ENCODE assay signal across 13 cellular contexts in genomic region chr11:16356057-16356750, GRCh38. TPM values are rescaled to one million over a fixed set of nuclear protein-coding genes. Genes with fewer than 3 reads are reported as not detected.
DNase-seq lines count a peak whose midpoint lies in the region; TF ChIP-seq lines count a peak whose summit lies in the region.
"Had no signal": no experiment of that assay in that cellular context is flagged by ENCODE, and none has a peak within 500 bp of the region (broad histone marks: within the 10 kb centered on the region; RNA-seq: fewer than 3 reads in every experiment).

SOX6 (minus strand) TSS chr11:16356546; CDS start chr11:16341248, 15,298 bp downstream.

- H3K9ac ChIP-seq in smooth muscle cell (ENCODE audit: low read depth): peak within 1 kb of the TSS; percentile 29

- peaks cover 27% of the 10 kb centered on the region for H3K79me2 ChIP-seq in smooth muscle cell (ENCODE audit: low read depth)

- H3K4me1 ChIP-seq in smooth muscle cell (ENCODE audit: low read depth): peaks cover 20% of the 10 kb centered on the region

- no peaks in the 10 kb centered on the region for H3K36me3 ChIP-seq in smooth muscle cell (ENCODE audit: low read depth)

- H3K4me2 ChIP-seq in smooth muscle cell: peak within 1 kb of the TSS; percentile 65

- peaks cover 7% of the 10 kb centered on the region for H4K20me1 ChIP-seq in smooth muscle cell (ENCODE audit: low read depth)

- peak within 1 kb of the TSS; percentile 78 for H3K27ac ChIP-seq in smooth muscle cell (ENCODE audit: low read depth)

- peak within 1 kb of the TSS; percentile 21 to 93 (median 87) for H3K27ac Mint-ChIP-seq in brain
- H3K27ac Mint-ChIP-seq: stimulated activated memory B cell treated with anti-CD40 and anti-IgM and Interleukin-4, amounts not matched to agents 10 μg/mL and 1 μg/mL and 100 μg/mL, for 72 hours had no signal

- 51% methylated on average over 3 of the region's 3 CpGs for WGBS in smooth muscle cell (ENCODE audit: low lambda C conversion rate)

- peaks cover 66% of the 10 kb centered on the region for H3K4me1 Mint-ChIP-seq in brain
- H3K4me1 Mint-ChIP-seq: stimulated activated memory B cell treated with anti-CD40 and anti-IgM and Interleukin-4, amounts not matched to agents 10 μg/mL and 1 μg/mL and 100 μg/mL, for 72 hours had no signal

- peak within 1 kb of the TSS; percentile 13 to 85 (median 73) for H3K4me3 Mint-ChIP-seq in brain
- H3K4me3 Mint-ChIP-seq: stimulated activated memory B cell treated with anti-CD40 and anti-IgM and Interleukin-4, amounts not matched to agents 10 μg/mL and 1 μg/mL and 100 μg/mL, for 72 hours had no signal

- no peaks in the 10 kb centered on the region for H3K9me3 Mint-ChIP-seq in brain
- H3K9me3 Mint-ChIP-seq: stimulated activated memory B cell treated with anti-CD40 and anti-IgM and Interleukin-4, amounts not matched to agents 10 μg/mL and 1 μg/mL and 100 μg/mL, for 72 hours had no signal

- H3F3A ChIP-seq in smooth muscle cell (ENCODE audit: low read depth): peaks cover 9% of the 10 kb centered on the region

- H2AFZ ChIP-seq in smooth muscle cell (ENCODE audit: low read depth): no peak within 1 kb of the TSS

- peak; percentile 26 for DNase-seq in NCI-H1092 (lab: John Stamatoyannopoulos, UW)
- peak; percentile 82 for DNase-seq in islet precursor cell
- DNase-seq in smooth muscle cell (lab: John Stamatoyannopoulos, UW; ENCODE audit: unreplicated experiment): no peak
- no peak for DNase-seq in stimulated activated CD4-positive, alpha-beta T cell treated with anti-CD3 and anti-CD28 coated beads, Interleukin-4, amount 100 ng/mL, for 4 hours
- no peak for DNase-seq in activated CD8-positive, alpha-beta memory T cell treated with anti-CD3 and anti-CD28 coated beads for 24 hours
- DNase-seq in DMS79 (lab: John Stamatoyannopoulos, UW): no peak
- DNase-seq in NCI-H146 treated with DMSO at 0.1 percent for 48 hours (lab: John Stamatoyannopoulos, UW; ENCODE audit: unreplicated experiment): no peak
- DNase-seq: activated CD4-positive, alpha-beta T cell treated with anti-CD3 and anti-CD28 coated beads, Interleukin-2, amount 50 U/mL, for 48 hours; central memory CD4-positive, alpha-beta T cell; Karpas-422; small intestine had no signal

- H3K4me3 ChIP-seq in smooth muscle cell: peak within 1 kb of the TSS; percentile 5

- no peaks in the 10 kb centered on the region for H3K27me3 Mint-ChIP-seq in brain
- H3K27me3 Mint-ChIP-seq: stimulated activated memory B cell treated with anti-CD40 and anti-IgM and Interleukin-4, amounts not matched to agents 10 μg/mL and 1 μg/mL and 100 μg/mL, for 72 hours had no signal

- H3K9me3 ChIP-seq in smooth muscle cell (replicated peaks; ENCODE audit: low read depth): no peaks in the 10 kb centered on the region

- no peaks in the 10 kb centered on the region for H3K27me3 ChIP-seq in smooth muscle cell (ENCODE audit: low read depth)

- TF ChIP-seq CTCF in brain (conservative IDR thresholded peaks at IDR 0.05) (no peak), smooth muscle cell (IDR thresholded peaks at IDR 0.05; ENCODE audit: borderline replicate concordance, insufficient read depth, poor library complexity, severe bottlenecking) (no peak)

- no peaks in the 10 kb centered on the region for H3K36me3 Mint-ChIP-seq in brain
- H3K36me3 Mint-ChIP-seq: stimulated activated memory B cell treated with anti-CD40 and anti-IgM and Interleukin-4, amounts not matched to agents 10 μg/mL and 1 μg/mL and 100 μg/mL, for 72 hours had no signal

RNA-seq across cellular contexts. Expression of gene SOX6, which starts in this region (rescaled TPM):
- polyA plus RNA-seq in brain (ENCODE audit: insufficient read depth, low read depth, low replicate concordance): 3.3 TPM
- total RNA-seq in smooth muscle cell: 27.6 and 31.9 TPM in 2 replicates
- 11.2 and 19.2 TPM in 2 replicates for polyA plus RNA-seq in smooth muscle cell

Comparison
In these comparisons a context has a peak if more than half of its experiments do, and no peak if none do; other contexts are left out.
1. DNase-seq: peak in NCI-H1092 (single experiment) and islet precursor cell (single experiment); none in smooth muscle cell (single experiment), stimulated activated CD4-positive, alpha-beta T cell treated with anti-CD3 and anti-CD28 coated beads, Interleukin-4, amount 100 ng/mL, for 4 hours (0 of 2), activated CD8-positive, alpha-beta memory T cell treated with anti-CD3 and anti-CD28 coated beads for 24 hours (single experiment), DMS79 (single experiment) and NCI-H146 treated with DMSO at 0.1 percent for 48 hours (single experiment).